In genomic region chr1:89953072-89953626, GRCh38 we compare ENCODE assay signal across 9 cellular contexts. TPM values are rescaled to one million over a fixed set of nuclear protein-coding genes. Genes with fewer than 3 reads are reported as not detected.
A peak's percentile ranks its signal among the peaks of the same experiment; 100 is the strongest.
DNase-seq lines count a peak whose midpoint lies in the region; ATAC-seq, FAIRE-seq and TF ChIP-seq lines count a peak whose summit lies in the region.
"Had no signal": no experiment of that assay in that cellular context is flagged by ENCODE, and none has a peak within 500 bp of the region (broad histone marks: within the 10 kb centered on the region; RNA-seq: fewer than 3 reads in every experiment).

No MANE protein-coding gene starts in this region.

- FAIRE-seq in GM12891 (lab: Jason Lieb, UNC) (peak; percentile 40), GM12892 (lab: Jason Lieb, UNC) (no peak)

- DNase-seq in AG04449 (ENCODE audit: low read depth, low spot score) (peak; percentile 73), GM12891 (ENCODE audit: insufficient read length, low spot score) (no peak), SK-MEL-5 (ENCODE audit: low read depth, low spot score) (peak; percentile 63), cerebellar cortex (ENCODE audit: low spot score) (peak; percentile 68), GM12892 (ENCODE audit: insufficient read length) (no peak), NCI-H345 (lab: John Stamatoyannopoulos, UW) (no peak)
- peak in 2 of 10 donors; percentile 5 to 13 for DNase-seq in naive thymus-derived CD8-positive, alpha-beta T cell

- peak; percentile 52 for ATAC-seq in HG03135 (IDR thresholded peaks at IDR 0.05; ENCODE audit: unreplicated experiment)
- ATAC-seq in naive thymus-derived CD8-positive, alpha-beta T cell: peak; percentile 32 to 46

- POLR2A ChIA-PET in AG04449 (lab: Yijun Ruan, JAX): interaction anchor here (0.8 to 1.0 kb wide), 2 partner anchors 42 to 44 kb away, joined by 3 to 4 read pairs; no protein-coding TSS in a partner anchor
- POLR2A ChIA-PET in naive thymus-derived CD8-positive, alpha-beta T cell (lab: Charles Lee): no interaction called here

- TF ChIP-seq POLR2A in GM12891 (IDR thresholded peaks at IDR 0.05; ENCODE audit: low read depth, low read length): no peak
- TF ChIP-seq POLR2A in GM12892 (IDR thresholded peaks at IDR 0.05; ENCODE audit: low read depth, low read length): no peak

- no peaks in the 10 kb centered on the region for H3K27me3 Mint-ChIP-seq in naive thymus-derived CD8-positive, alpha-beta T cell

- no peak overlapping the region for H3K4me3 ChIP-seq in AG04449 (ENCODE audit: low read depth, low read length)

- no peaks in the 10 kb centered on the region for H3K9me3 Mint-ChIP-seq in naive thymus-derived CD8-positive, alpha-beta T cell
- H3K9me3 Mint-ChIP-seq: immature natural killer cell had no signal

- peaks cover 12 to 29% (median 21%) of the 10 kb centered on the region in 4 donors for H3K4me1 Mint-ChIP-seq in naive thymus-derived CD8-positive, alpha-beta T cell

- TF ChIP-seq CTCF in AG04449 (IDR thresholded peaks at IDR 0.05; ENCODE audit: insufficient read depth, low read length, missing control alignments): no peak

- H3K27ac Mint-ChIP-seq in naive thymus-derived CD8-positive, alpha-beta T cell: peak overlapping the region in 2 of 10 donors; percentile 8 to 31
- H3K27ac Mint-ChIP-seq: immature natural killer cell had no signal

- H3K4me3 Mint-ChIP-seq in naive thymus-derived CD8-positive, alpha-beta T cell: no peak overlapping the region
- H3K4me3 Mint-ChIP-seq: immature natural killer cell had no signal

- H3K36me3 Mint-ChIP-seq in naive thymus-derived CD8-positive, alpha-beta T cell: no peaks in the 10 kb centered on the region
- H3K36me3 Mint-ChIP-seq: immature natural killer cell had no signal

- CTCF ChIA-PET in AG04449 (lab: Yijun Ruan, JAX): interaction anchor here (1.0 kb wide), 2 partner anchors 10 to 21 kb away, joined by 3 to 4 read pairs; no protein-coding TSS in a partner anchor

- in situ Hi-C loops in SK-MEL-5 (cut with HindIII; ENCODE audit: low pct_unique_long_range_greater_than_20kb, low sequenced_read_pairs): no loop called here

TF ChIP-seq in GM12891, 5 proteins besides CTCF, POLR2A, EP300 and RAD21:
- TF ChIP-seq POLR2AphosphoS5 (IDR thresholded peaks at IDR 0.05; ENCODE audit: low read depth, low read length) (no peak), PAX5 (IDR thresholded peaks at IDR 0.05; ENCODE audit: insufficient read depth, low read length, severe bottlenecking) (no peak), TAF1 (IDR thresholded peaks at IDR 0.05; ENCODE audit: low read depth, low read length) (no peak)

RNA-seq across cellular contexts. Expression of gene ZNF326, which starts 41.8 kb away (rescaled TPM):
- polyA plus RNA-seq in GM12891 (2012; ENCODE audit: low read depth, missing spikeins): 9.6 TPM
- 6.0 and 8.4 TPM in 2 replicates for total RNA-seq in SK-MEL-5 (2014; rRNA removed; shearing (Covaris generic))
- polyA plus RNA-seq in SK-MEL-5 (2015; cell fraction: cytosol; rRNA removed): 25.2 and 30.1 TPM in 2 replicates
- 96.9 and 113 TPM in 2 replicates for polyA plus RNA-seq in SK-MEL-5 (2015; cell fraction: nucleus; rRNA removed)
- 10 to 100 TPM; 26.5 to 27.3 TPM for total RNA-seq in naive thymus-derived CD8-positive, alpha-beta T cell
- 1 to 10 TPM; 4.3 to 6.0 (median 5.1) TPM for polyA plus RNA-seq in naive thymus-derived CD8-positive, alpha-beta T cell
- polyA plus RNA-seq in GM12892 (2012; ENCODE audit: missing spikeins): 18.1 TPM

Comparison
In these comparisons a context has a peak if more than half of its experiments do, and no peak if none do; other contexts are left out.
1. DNase-seq: peak in AG04449 (single experiment), SK-MEL-5 (single experiment) and cerebellar cortex (single experiment); none in GM12891 (single experiment), GM12892 (single experiment) and NCI-H345 (single experiment).